19 cellular contexts compared by ENCODE assay signal in the genomic region with DNA sequence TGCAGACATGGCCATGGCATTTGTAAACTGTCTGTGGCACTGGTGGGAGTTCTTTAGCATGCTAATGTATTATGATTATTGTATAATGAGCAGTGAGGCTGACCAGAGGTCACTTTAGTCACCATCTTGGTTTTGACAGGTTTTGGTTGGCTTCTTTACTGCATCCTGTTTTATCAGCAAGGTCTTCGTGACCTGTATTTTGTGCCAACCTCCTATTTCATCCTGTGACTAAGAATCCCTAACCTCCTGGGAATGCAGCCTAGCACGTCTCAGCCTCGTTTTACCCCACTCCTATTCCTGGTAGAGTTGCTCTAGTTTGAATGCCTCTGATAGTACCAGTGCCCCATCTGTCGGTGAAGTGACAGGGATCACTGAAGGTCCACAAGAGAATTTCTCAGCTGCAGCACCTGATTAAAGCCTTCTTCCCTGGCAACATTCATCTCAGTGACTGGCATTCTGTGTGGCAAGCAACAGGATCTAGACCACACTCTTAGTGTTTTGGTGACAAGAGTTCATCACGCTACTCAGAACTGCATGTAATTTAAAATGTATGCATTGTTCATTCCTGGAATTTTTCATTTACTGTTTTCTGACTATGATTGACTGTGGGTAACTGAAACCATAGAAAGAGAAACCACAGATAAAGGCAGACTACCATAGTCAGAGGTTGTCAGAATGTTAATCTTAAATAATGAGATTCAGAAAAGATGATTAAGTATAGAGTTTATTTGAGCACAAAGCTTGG. TPM values are rescaled to one million over a fixed set of nuclear protein-coding genes. Genes with fewer than 3 reads are reported as not detected.
DNase-seq lines count a peak whose midpoint lies in the region; ATAC-seq and TF ChIP-seq lines count a peak whose summit lies in the region.
"Had no signal": no experiment of that assay in that cellular context is flagged by ENCODE, and none has a peak within 500 bp of the region (broad histone marks: within the 10 kb centered on the region; RNA-seq: fewer than 3 reads in every experiment).

No MANE protein-coding gene starts in this region.

- H3K79me2 ChIP-seq in hepatocyte = no peaks in the 10 kb centered on the region

- H3K4me3 Mint-ChIP-seq in type B pancreatic cell = no peak overlapping the region

- H3K4me2 ChIP-seq in hepatocyte = no peak overlapping the region

- H3K4me3 ChIP-seq in adipocyte (ENCODE audit: low read length) (peak overlapping the region; percentile 45), hepatocyte (no peak overlapping the region)
- H3K4me3 ChIP-seq: SK-N-MC had no signal

- peak overlapping the region; percentile 67 for H3K27ac Mint-ChIP-seq in type B pancreatic cell
- H3K27ac Mint-ChIP-seq: CD4-positive, CD25-positive, alpha-beta regulatory T cell had no signal

- H3K27me3 ChIP-seq in adipocyte (replicated peaks; ENCODE audit: control insufficient read depth, insufficient read depth, low read length) (peaks cover 6% of the 10 kb centered on the region), hepatocyte (no peaks in the 10 kb centered on the region)
- H3K27me3 ChIP-seq: BE2C had no signal

- H3K36me3 Mint-ChIP-seq in type B pancreatic cell = no peaks in the 10 kb centered on the region
- H3K36me3 Mint-ChIP-seq: CD4-positive, CD25-positive, alpha-beta regulatory T cell had no signal

- H3K4me1 ChIP-seq in adipocyte (ENCODE audit: control insufficient read depth, insufficient read depth, low read length) (peaks cover 5% of the 10 kb centered on the region), hepatocyte (ENCODE audit: insufficient read depth) (no peaks in the 10 kb centered on the region)
- H3K4me1 ChIP-seq: BE2C, Caco-2 had no signal

- H2AFZ ChIP-seq in hepatocyte = no peak overlapping the region

- DNase-seq in MV-4-11 (lab: John Stamatoyannopoulos, UW) (peak; percentile 4), adipocyte (ENCODE audit: low read depth) (peak; percentile 48), hepatocyte (ENCODE audit: low spot score) (no peak), type B pancreatic cell (ENCODE audit: extremely low spot score, unreplicated experiment) (no peak), activated T-cell treated with anti-CD3 and anti-CD28 coated beads for 4 hours (no peak)
- DNase-seq: BE2C; Caco-2; CD4-positive, CD25-positive, alpha-beta regulatory T cell; NCI-H1092; NCI-H146; NCI-H2081; NCI-H446 treated with DMSO at 0.1 percent for 48 hours; NCI-H69; Right ventricle myocardium superior had no signal

- H3K27me3 Mint-ChIP-seq in type B pancreatic cell = no peaks in the 10 kb centered on the region
- H3K27me3 Mint-ChIP-seq: CD4-positive, CD25-positive, alpha-beta regulatory T cell had no signal

- TF ChIP-seq CTCF in hepatocyte (IDR thresholded peaks at IDR 0.05; ENCODE audit: poor library complexity) (no peak), type B pancreatic cell (conservative IDR thresholded peaks at IDR 0.05) (no peak)

- H3K9ac ChIP-seq in adipocyte (ENCODE audit: low read length) = no peak overlapping the region

- H4K20me1 ChIP-seq in hepatocyte (ENCODE audit: insufficient read depth, poor library complexity, severe bottlenecking) = no peaks in the 10 kb centered on the region

- H3K27ac ChIP-seq in hepatocyte = peak overlapping the region; percentile 13
- H3K27ac ChIP-seq: HL-60, SK-N-MC had no signal

- H3K9me3 Mint-ChIP-seq in type B pancreatic cell = peaks cover 12% of the 10 kb centered on the region

- ATAC-seq in GM18520 (IDR thresholded peaks at IDR 0.05; ENCODE audit: unreplicated experiment) (no peak), HG02623 (IDR thresholded peaks at IDR 0.05; ENCODE audit: unreplicated experiment) (no peak), GM18511 (IDR thresholded peaks at IDR 0.05; ENCODE audit: unreplicated experiment) (no peak)

- WGBS in hepatocyte (ENCODE audit: low lambda C conversion rate, missing lambda C conversion rate) = 89% methylated on average over 5 of the region's 5 CpGs

- no peaks in the 10 kb centered on the region for H3K4me1 Mint-ChIP-seq in type B pancreatic cell (ENCODE audit: unreplicated experiment)
- H3K4me1 Mint-ChIP-seq: CD4-positive, CD25-positive, alpha-beta regulatory T cell had no signal

- no peaks in the 10 kb centered on the region for H3K36me3 ChIP-seq in adipocyte (ENCODE audit: control insufficient read depth, insufficient read depth, low read length, severe bottlenecking)
- no peaks in the 10 kb centered on the region for H3K36me3 ChIP-seq in hepatocyte (replicated peaks; ENCODE audit: insufficient read depth, low read depth)
- H3K36me3 ChIP-seq: BE2C had no signal

- H3K9me2 ChIP-seq in hepatocyte (replicated peaks; ENCODE audit: insufficient read depth) = no peaks in the 10 kb centered on the region

- H3K9me3 ChIP-seq in adipocyte (ENCODE audit: control insufficient read depth, low read length) (no peaks in the 10 kb centered on the region), hepatocyte (ENCODE audit: low read depth) (no peaks in the 10 kb centered on the region)
- H3K9me3 ChIP-seq: BE2C, Caco-2 had no signal

RNA-seq across cellular contexts. Expression of a gene that starts 43.0 kb away (rescaled TPM):
- total RNA-seq in hepatocyte = 14.5 and 23.3 TPM in 2 replicates
- 8.2 and 11.1 TPM in 2 replicates for polyA plus RNA-seq in hepatocyte
- total RNA-seq in type B pancreatic cell (ENCODE audit: low replicate concordance) = 4.1 and 13.3 TPM in 2 replicates
- total RNA-seq: CD4-positive, CD25-positive, alpha-beta regulatory T cell; Right ventricle myocardium superior had no signal
- polyA plus RNA-seq: CD4-positive, CD25-positive, alpha-beta regulatory T cell had no signal

Comparison
In these comparisons a context has a peak if more than half of its experiments do, and no peak if none do; other contexts are left out.
1. DNase-seq: peak in MV-4-11 (single experiment) and adipocyte (single experiment); none in hepatocyte (single experiment), type B pancreatic cell (single experiment) and activated T-cell treated with anti-CD3 and anti-CD28 coated beads for 4 hours (single experiment).